Comparison of ENCODE assay signal across 32 cellular contexts in the genomic region with DNA sequence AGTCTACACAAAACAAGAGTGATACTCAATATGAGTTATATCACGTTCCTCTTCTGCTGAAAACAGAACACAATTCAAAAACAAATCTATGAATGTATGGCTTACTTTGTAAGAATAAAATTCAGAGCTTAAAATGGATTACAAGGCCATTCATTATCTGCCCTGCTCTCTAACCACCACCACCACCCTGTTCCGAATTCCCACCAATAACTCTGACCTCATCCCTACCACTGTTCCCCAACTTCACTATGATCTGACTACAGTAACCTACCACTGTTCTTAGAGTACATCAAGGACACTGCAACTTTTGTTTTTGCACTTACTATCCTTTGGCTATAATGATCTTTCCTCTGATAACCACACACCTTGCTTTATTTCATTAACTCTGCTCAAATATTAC.
"Had no signal": no experiment of that assay in that cellular context is flagged by ENCODE, and none has a peak within 500 bp of the region (broad histone marks: within the 10 kb centered on the region; RNA-seq: fewer than 3 reads in every experiment).

No MANE protein-coding gene starts in this region.

- H3K4me1 Mint-ChIP-seq: endodermal cell, neural crest cell had no signal

- H3K4me1 ChIP-seq: colonic mucosa had no signal

- H3K9me3 Mint-ChIP-seq: dendritic cell treated with granulocyte-macrophage colony-stimulating factor and Interleukin-4, amounts not matched to agents 40 ng/mL and 50 ng/mL, for 4 days; endodermal cell; mesothelial cell of epicardium; naive B cell; natural killer cell treated with Interleukin-12 subunit alpha and Interleukin-12 subunit beta and Interleukin-15 and Interleukin-18, amount 100 ng/mL, for 72 hours; neural crest cell; type B pancreatic cell had no signal

- H3K4me3 ChIP-seq: colonic mucosa, gastroesophageal sphincter, heart left ventricle, hepatocyte, lung, mucosa of descending colon, smooth muscle cell, testis, tibial artery had no signal

- DNase-seq: colonic mucosa; effector CD8-positive, alpha-beta T cell; endodermal cell; foreskin fibroblast; heart left ventricle; kidney; mesenchymal stem cell; mucosa of descending colon; naive B cell; stimulated activated CD4-positive, alpha-beta T cell treated with anti-CD3 and anti-CD28 coated beads, Interleukin-12 subunit alpha, Interleukin-12 subunit beta, amount 100 ng/mL, for 4 hours; stimulated activated CD4-positive, alpha-beta T cell treated with anti-CD3 and anti-CD28 coated beads, Interleukin-1b, Interleukin-23, amount 100 ng/mL, for 48 hours; stimulated activated CD4-positive, alpha-beta T cell treated with anti-CD3 and anti-CD28 coated beads, Interleukin-4, amount 100 ng/mL, for 1 hour; stimulated activated CD8-positive, alpha-beta memory T cell treated with anti-CD3 and anti-CD28 coated beads, Interleukin-4, amount 100 ng/mL, for 48 hours; stimulated activated naive CD4-positive, alpha-beta T cell treated with Interleukin-2 at 50 U/mL for 16 hours; substantia nigra; testis; tibial artery had no signal

- H3K36me3 Mint-ChIP-seq: natural killer cell treated with Interleukin-12 subunit alpha and Interleukin-12 subunit beta and Interleukin-15 and Interleukin-18, amount 100 ng/mL, for 72 hours; type B pancreatic cell had no signal

- H3K27ac Mint-ChIP-seq: dendritic cell treated with granulocyte-macrophage colony-stimulating factor and Interleukin-4, amounts not matched to agents 40 ng/mL and 50 ng/mL, for 4 days; endodermal cell; mesothelial cell of epicardium; natural killer cell treated with Interleukin-12 subunit alpha and Interleukin-12 subunit beta and Interleukin-15 and Interleukin-18, amount 100 ng/mL, for 72 hours; progenitor cell of endocrine pancreas; type B pancreatic cell had no signal

- H3K4me3 Mint-ChIP-seq: dendritic cell treated with granulocyte-macrophage colony-stimulating factor and Interleukin-4, amounts not matched to agents 40 ng/mL and 50 ng/mL, for 4 days; endodermal cell; mesothelial cell of epicardium; naive B cell; natural killer cell treated with Interleukin-12 subunit alpha and Interleukin-12 subunit beta and Interleukin-15 and Interleukin-18, amount 100 ng/mL, for 72 hours; neural crest cell; type B pancreatic cell had no signal

- H3K36me3 ChIP-seq: colonic mucosa, gastroesophageal sphincter, tibial artery had no signal

- H3K27ac ChIP-seq: colonic mucosa, epithelial cell of prostate, gastroesophageal sphincter, heart left ventricle, hepatocyte, parathyroid adenoma, testis, tibial artery had no signal

- H3K27me3 Mint-ChIP-seq: dendritic cell treated with granulocyte-macrophage colony-stimulating factor and Interleukin-4, amounts not matched to agents 40 ng/mL and 50 ng/mL, for 4 days; naive B cell; natural killer cell treated with Interleukin-12 subunit alpha and Interleukin-12 subunit beta and Interleukin-15 and Interleukin-18, amount 100 ng/mL, for 72 hours; progenitor cell of endocrine pancreas; type B pancreatic cell had no signal

- H3K27me3 ChIP-seq: colonic mucosa, gastroesophageal sphincter, heart left ventricle, hepatocyte, testis, tibial artery had no signal

- H3K9me3 ChIP-seq: colonic mucosa, gastroesophageal sphincter, heart left ventricle, mucosa of descending colon, testis, tibial artery had no signal

- ATAC-seq: esophagus mucosa, gastroesophageal sphincter, heart left ventricle, left lobe of liver, mucosa of descending colon, sciatic nerve had no signal
